8 cellular contexts compared by ENCODE assay signal in the genomic region with DNA sequence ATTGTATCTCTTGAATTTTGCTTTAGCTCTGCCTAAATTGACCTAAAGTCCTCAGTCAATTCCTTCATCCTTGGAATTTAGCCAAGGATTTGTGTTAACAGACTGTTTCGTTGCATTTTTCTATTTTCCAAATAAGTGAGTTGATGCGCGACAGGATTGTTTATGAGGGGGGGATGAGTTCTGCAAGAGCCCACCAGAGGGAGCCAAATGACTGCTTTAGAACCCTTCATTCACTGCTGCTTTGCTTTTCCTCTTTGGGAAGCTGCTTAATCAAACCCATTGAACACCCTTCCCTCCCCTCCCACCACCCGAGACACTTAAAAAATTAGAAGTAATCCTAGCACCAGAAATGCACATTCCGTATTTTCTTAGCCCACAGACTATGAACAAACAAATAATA. TPM values are rescaled to one million over a fixed set of nuclear protein-coding genes. Genes with fewer than 3 reads are reported as not detected.
DNase-seq lines count a peak whose midpoint lies in the region; ATAC-seq, FAIRE-seq and TF ChIP-seq lines count a peak whose summit lies in the region.

No MANE protein-coding gene starts in this region.

- intact Hi-C loops in heart right ventricle (cut with DNase I), result loop anchor here in 6 of 10 donors (5.0 to 10.0 kb wide), 8 partner anchors 134 to 1399 kb away; no protein-coding TSS in a partner anchor

- peak; percentile 93 for FAIRE-seq in GM19239 (lab: Jason Lieb, UNC)

- TF ChIP-seq CTCF in heart right ventricle (IDR thresholded peaks at IDR 0.05), result peak; percentile 39 to 84 (median 78)

- DNase-seq in COLO668 (lab: John Stamatoyannopoulos, UW; ENCODE audit: unreplicated experiment) (peak; percentile 43), GM19239 (ENCODE audit: insufficient read length, low spot score) (peak; percentile 54), HK-2 (ENCODE audit: unreplicated experiment) (peak; percentile 11), NOMO-1 treated with dmso at 0.1 percent for 144 hours (lab: John Stamatoyannopoulos, UW; ENCODE audit: unreplicated experiment) (peak; percentile 14), adipocyte (ENCODE audit: low read depth) (peak; percentile 81), heart right ventricle (peak in 1 of 2 donors; percentile 19), pulmonary artery endothelial cell (ENCODE audit: low read depth, low spot score) (peak; percentile 10)
- DNase-seq in NK-92 treated with Interleukin-12 subunit alpha and Interleukin-12 subunit beta, amount 100 ng/mL, for 24 hours (lab: John Stamatoyannopoulos, UW), result no peak

- peaks cover 32% of the 10 kb centered on the region for H3K27me3 ChIP-seq in adipocyte (replicated peaks; ENCODE audit: control insufficient read depth, insufficient read depth, low read length)
- peaks cover 0 to 34% (median 19%) of the 10 kb centered on the region in 7 donors for H3K27me3 ChIP-seq in heart right ventricle

- H3K4me1 ChIP-seq in adipocyte (ENCODE audit: control insufficient read depth, insufficient read depth, low read length) (peaks cover 3% of the 10 kb centered on the region), heart right ventricle (peaks cover 0 to 4% (median 0%) of the 10 kb centered on the region in 9 donors)

- peak in 6 of 8 donors; percentile 69 to 81 (median 74) for ATAC-seq in heart right ventricle

- H3K9me3 ChIP-seq in adipocyte (ENCODE audit: control insufficient read depth, low read length) (no peaks in the 10 kb centered on the region), heart right ventricle (no peaks in the 10 kb centered on the region)

- H3K36me3 ChIP-seq in adipocyte (ENCODE audit: control insufficient read depth, insufficient read depth, low read length, severe bottlenecking) (no peaks in the 10 kb centered on the region), heart right ventricle (no peaks in the 10 kb centered on the region)

- H3K4me3 ChIP-seq in adipocyte (ENCODE audit: low read length) (peak overlapping the region; percentile 56), heart right ventricle (no peak overlapping the region)

- WGBS in heart right ventricle, 2 donors, result 1 to 2% methylated on average over 5 of the region's 5 CpGs

- no peak overlapping the region for H3K9ac ChIP-seq in adipocyte (ENCODE audit: low read length)

- H3K27ac ChIP-seq in heart right ventricle, result no peak overlapping the region

RNA-seq across cellular contexts. Expression of a gene that starts 33.7 kb away (rescaled TPM):
- total RNA-seq in heart right ventricle (not detected), pulmonary artery endothelial cell (not detected in 2 replicates)
- not detected for polyA plus RNA-seq in heart right ventricle
